In the genomic region with DNA sequence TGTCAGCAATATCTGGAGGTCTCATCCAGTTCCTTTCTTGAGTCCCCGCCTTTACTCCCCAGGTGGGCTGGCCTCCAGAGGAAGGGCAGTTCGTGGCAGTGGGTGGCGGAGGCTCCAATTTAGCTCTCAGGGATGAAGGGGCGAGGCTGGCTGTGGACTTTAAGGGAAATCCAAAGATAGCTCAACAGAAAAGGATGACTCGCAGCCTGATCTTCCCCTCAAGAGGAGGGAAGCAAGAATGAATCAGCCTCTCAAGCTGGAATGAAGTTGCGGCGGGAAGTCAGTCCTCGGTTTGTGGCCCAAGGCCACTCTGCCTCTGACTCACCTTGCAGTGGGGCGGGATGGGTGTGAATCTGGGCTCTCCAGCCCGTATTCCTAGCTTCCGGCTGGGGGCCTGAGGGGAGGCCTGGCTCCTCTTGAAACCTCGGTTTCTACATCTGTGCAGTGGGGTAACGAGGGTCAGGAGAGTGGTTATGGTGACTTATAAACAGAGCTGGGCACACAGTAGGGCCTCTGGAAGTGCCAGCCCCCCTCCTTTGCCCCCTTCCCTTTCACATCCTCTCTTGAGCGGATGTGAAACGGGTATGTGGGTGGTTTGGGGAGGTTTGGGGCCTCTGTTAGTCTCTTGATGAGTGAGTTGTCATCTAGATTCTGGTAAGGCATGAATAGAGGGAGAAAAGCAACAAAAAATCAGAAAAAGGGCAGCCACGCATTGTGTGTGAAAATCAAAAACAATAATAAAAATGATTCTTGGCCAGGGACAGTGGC, we compare ENCODE assay signal across 1 cellular context.
TF ChIP-seq lines count a peak whose summit lies in the region.

No MANE protein-coding gene starts in this region.

TF ChIP-seq in GM12878, 131 proteins besides CTCF, POLR2A, EP300 and RAD21 (continued from another document and continues in another):
- TF ChIP-seq, protein P1, sequence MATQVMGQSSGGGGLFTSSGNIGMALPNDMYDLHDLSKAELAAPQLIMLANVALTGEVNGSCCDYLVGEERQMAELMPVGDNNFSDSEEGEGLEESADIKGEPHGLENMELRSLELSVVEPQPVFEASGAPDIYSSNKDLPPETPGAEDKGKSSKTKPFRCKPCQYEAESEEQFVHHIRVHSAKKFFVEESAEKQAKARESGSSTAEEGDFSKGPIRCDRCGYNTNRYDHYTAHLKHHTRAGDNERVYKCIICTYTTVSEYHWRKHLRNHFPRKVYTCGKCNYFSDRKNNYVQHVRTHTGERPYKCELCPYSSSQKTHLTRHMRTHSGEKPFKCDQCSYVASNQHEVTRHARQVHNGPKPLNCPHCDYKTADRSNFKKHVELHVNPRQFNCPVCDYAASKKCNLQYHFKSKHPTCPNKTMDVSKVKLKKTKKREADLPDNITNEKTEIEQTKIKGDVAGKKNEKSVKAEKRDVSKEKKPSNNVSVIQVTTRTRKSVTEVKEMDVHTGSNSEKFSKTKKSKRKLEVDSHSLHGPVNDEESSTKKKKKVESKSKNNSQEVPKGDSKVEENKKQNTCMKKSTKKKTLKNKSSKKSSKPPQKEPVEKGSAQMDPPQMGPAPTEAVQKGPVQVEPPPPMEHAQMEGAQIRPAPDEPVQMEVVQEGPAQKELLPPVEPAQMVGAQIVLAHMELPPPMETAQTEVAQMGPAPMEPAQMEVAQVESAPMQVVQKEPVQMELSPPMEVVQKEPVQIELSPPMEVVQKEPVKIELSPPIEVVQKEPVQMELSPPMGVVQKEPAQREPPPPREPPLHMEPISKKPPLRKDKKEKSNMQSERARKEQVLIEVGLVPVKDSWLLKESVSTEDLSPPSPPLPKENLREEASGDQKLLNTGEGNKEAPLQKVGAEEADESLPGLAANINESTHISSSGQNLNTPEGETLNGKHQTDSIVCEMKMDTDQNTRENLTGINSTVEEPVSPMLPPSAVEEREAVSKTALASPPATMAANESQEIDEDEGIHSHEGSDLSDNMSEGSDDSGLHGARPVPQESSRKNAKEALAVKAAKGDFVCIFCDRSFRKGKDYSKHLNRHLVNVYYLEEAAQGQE (IDR thresholded peaks at IDR 0.05; ENCODE audit: low read depth, low read length): no peak
- no peak for TF ChIP-seq GABPA (IDR thresholded peaks at IDR 0.05; ENCODE audit: low read depth)
- TF ChIP-seq KDM1A (IDR thresholded peaks at IDR 0.05; ENCODE audit: borderline replicate concordance): no peak
- TF ChIP-seq, protein P2, sequence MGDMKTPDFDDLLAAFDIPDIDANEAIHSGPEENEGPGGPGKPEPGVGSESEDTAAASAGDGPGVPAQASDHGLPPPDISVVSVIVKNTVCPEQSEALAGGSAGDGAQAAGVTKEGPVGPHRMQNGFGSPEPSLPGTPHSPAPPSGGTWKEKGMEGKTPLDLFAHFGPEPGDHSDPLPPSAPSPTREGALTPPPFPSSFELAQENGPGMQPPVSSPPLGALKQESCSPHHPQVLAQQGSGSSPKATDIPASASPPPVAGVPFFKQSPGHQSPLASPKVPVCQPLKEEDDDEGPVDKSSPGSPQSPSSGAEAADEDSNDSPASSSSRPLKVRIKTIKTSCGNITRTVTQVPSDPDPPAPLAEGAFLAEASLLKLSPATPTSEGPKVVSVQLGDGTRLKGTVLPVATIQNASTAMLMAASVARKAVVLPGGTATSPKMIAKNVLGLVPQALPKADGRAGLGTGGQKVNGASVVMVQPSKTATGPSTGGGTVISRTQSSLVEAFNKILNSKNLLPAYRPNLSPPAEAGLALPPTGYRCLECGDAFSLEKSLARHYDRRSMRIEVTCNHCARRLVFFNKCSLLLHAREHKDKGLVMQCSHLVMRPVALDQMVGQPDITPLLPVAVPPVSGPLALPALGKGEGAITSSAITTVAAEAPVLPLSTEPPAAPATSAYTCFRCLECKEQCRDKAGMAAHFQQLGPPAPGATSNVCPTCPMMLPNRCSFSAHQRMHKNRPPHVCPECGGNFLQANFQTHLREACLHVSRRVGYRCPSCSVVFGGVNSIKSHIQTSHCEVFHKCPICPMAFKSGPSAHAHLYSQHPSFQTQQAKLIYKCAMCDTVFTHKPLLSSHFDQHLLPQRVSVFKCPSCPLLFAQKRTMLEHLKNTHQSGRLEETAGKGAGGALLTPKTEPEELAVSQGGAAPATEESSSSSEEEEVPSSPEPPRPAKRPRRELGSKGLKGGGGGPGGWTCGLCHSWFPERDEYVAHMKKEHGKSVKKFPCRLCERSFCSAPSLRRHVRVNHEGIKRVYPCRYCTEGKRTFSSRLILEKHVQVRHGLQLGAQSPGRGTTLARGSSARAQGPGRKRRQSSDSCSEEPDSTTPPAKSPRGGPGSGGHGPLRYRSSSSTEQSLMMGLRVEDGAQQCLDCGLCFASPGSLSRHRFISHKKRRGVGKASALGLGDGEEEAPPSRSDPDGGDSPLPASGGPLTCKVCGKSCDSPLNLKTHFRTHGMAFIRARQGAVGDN (IDR thresholded peaks at IDR 0.05): peak; percentile 86
- no peak for TF ChIP-seq NFYA (IDR thresholded peaks at IDR 0.05; ENCODE audit: borderline replicate concordance, low read depth, low read length)
- 0 out of 2 replicates have a peak, but pooled peaks have one; percentile 42 for TF ChIP-seq ZNF384 (IDR thresholded peaks at IDR 0.05; ENCODE audit: borderline replicate concordance, low read depth, low read length)
- TF ChIP-seq POU2F2 (IDR thresholded peaks at IDR 0.05; ENCODE audit: borderline replicate concordance, low read depth, low read length): peak; percentile 89
- no peak for TF ChIP-seq ZZZ3 (IDR thresholded peaks at IDR 0.05; ENCODE audit: control insufficient read depth, insufficient read length, low read depth)
- TF ChIP-seq SIX5 (IDR thresholded peaks at IDR 0.05; ENCODE audit: low read depth, low read length, severe bottlenecking): no peak
- no peak for TF ChIP-seq SUPT20H (IDR thresholded peaks at IDR 0.05; ENCODE audit: borderline replicate concordance, control insufficient read depth, low read depth, low read length)
- no peak for TF ChIP-seq HDGF (IDR thresholded peaks at IDR 0.05)
- TF ChIP-seq, protein P3, sequence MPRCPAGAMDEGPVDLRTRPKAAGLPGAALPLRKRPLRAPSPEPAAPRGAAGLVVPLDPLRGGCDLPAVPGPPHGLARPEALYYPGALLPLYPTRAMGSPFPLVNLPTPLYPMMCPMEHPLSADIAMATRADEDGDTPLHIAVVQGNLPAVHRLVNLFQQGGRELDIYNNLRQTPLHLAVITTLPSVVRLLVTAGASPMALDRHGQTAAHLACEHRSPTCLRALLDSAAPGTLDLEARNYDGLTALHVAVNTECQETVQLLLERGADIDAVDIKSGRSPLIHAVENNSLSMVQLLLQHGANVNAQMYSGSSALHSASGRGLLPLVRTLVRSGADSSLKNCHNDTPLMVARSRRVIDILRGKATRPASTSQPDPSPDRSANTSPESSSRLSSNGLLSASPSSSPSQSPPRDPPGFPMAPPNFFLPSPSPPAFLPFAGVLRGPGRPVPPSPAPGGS (IDR thresholded peaks at IDR 0.05; ENCODE audit: borderline replicate concordance, insufficient read depth, low read depth, low read length, poor library complexity, severe bottlenecking): peak; percentile 96
- peak; percentile 95 for TF ChIP-seq TCF3 (IDR thresholded peaks at IDR 0.05; ENCODE audit: borderline replicate concordance, insufficient read depth, low read depth, low read length)
- TF ChIP-seq RFX5 (IDR thresholded peaks at IDR 0.05; ENCODE audit: low read depth, low read length): no peak
- TF ChIP-seq ZNF24 (IDR thresholded peaks at IDR 0.05): peak; percentile 94
- peak; percentile 89 for TF ChIP-seq TCF12 (IDR thresholded peaks at IDR 0.05; ENCODE audit: low read depth, low read length)
- peak; percentile 100 for TF ChIP-seq IKZF1 (conservative IDR thresholded peaks at IDR 0.05)
- TF ChIP-seq, protein P4, sequence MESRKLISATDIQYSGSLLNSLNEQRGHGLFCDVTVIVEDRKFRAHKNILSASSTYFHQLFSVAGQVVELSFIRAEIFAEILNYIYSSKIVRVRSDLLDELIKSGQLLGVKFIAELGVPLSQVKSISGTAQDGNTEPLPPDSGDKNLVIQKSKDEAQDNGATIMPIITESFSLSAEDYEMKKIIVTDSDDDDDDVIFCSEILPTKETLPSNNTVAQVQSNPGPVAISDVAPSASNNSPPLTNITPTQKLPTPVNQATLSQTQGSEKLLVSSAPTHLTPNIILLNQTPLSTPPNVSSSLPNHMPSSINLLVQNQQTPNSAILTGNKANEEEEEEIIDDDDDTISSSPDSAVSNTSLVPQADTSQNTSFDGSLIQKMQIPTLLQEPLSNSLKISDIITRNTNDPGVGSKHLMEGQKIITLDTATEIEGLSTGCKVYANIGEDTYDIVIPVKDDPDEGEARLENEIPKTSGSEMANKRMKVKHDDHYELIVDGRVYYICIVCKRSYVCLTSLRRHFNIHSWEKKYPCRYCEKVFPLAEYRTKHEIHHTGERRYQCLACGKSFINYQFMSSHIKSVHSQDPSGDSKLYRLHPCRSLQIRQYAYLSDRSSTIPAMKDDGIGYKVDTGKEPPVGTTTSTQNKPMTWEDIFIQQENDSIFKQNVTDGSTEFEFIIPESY (IDR thresholded peaks at IDR 0.05): peak; percentile 60; the same call in 1 of the 2 replicates
- no peak for TF ChIP-seq HDAC6 (IDR thresholded peaks at IDR 0.05; ENCODE audit: unreplicated experiment)
- peak; percentile 94 for TF ChIP-seq MTA3 (IDR thresholded peaks at IDR 0.05; ENCODE audit: borderline replicate concordance, low read length)
- TF ChIP-seq ZNF622 (IDR thresholded peaks at IDR 0.05): no peak
- TF ChIP-seq NRF1 (conservative IDR thresholded peaks at IDR 0.05; ENCODE audit: low read depth, low read length): no peak
- peak; percentile 38; the same call in 1 of the 2 replicates for TF ChIP-seq CBX5 (IDR thresholded peaks at IDR 0.05; ENCODE audit: low read depth)
- no peak for TF ChIP-seq SREBF1 (IDR thresholded peaks at IDR 0.05; ENCODE audit: low read length)
- TF ChIP-seq, protein P5, sequence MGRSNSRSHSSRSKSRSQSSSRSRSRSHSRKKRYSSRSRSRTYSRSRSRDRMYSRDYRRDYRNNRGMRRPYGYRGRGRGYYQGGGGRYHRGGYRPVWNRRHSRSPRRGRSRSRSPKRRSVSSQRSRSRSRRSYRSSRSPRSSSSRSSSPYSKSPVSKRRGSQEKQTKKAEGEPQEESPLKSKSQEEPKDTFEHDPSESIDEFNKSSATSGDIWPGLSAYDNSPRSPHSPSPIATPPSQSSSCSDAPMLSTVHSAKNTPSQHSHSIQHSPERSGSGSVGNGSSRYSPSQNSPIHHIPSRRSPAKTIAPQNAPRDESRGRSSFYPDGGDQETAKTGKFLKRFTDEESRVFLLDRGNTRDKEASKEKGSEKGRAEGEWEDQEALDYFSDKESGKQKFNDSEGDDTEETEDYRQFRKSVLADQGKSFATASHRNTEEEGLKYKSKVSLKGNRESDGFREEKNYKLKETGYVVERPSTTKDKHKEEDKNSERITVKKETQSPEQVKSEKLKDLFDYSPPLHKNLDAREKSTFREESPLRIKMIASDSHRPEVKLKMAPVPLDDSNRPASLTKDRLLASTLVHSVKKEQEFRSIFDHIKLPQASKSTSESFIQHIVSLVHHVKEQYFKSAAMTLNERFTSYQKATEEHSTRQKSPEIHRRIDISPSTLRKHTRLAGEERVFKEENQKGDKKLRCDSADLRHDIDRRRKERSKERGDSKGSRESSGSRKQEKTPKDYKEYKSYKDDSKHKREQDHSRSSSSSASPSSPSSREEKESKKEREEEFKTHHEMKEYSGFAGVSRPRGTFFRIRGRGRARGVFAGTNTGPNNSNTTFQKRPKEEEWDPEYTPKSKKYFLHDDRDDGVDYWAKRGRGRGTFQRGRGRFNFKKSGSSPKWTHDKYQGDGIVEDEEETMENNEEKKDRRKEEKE (IDR thresholded peaks at IDR 0.05): no peak
- TF ChIP-seq, protein P6, sequence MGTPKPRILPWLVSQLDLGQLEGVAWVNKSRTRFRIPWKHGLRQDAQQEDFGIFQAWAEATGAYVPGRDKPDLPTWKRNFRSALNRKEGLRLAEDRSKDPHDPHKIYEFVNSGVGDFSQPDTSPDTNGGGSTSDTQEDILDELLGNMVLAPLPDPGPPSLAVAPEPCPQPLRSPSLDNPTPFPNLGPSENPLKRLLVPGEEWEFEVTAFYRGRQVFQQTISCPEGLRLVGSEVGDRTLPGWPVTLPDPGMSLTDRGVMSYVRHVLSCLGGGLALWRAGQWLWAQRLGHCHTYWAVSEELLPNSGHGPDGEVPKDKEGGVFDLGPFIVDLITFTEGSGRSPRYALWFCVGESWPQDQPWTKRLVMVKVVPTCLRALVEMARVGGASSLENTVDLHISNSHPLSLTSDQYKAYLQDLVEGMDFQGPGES (IDR thresholded peaks at IDR 0.05): no peak
- peak; percentile 100 for TF ChIP-seq WRNIP1 (IDR thresholded peaks at IDR 0.05; ENCODE audit: borderline replicate concordance, low read depth, low read length)
- TF ChIP-seq SMC3 (IDR thresholded peaks at IDR 0.05; ENCODE audit: borderline replicate concordance, low read length): no peak; the same call in 1 of the 2 replicates
- TF ChIP-seq NR2F1 (conservative IDR thresholded peaks at IDR 0.05): peak; percentile 98
- TF ChIP-seq SMARCA5 (IDR thresholded peaks at IDR 0.05): peak; percentile 93; the same call in 1 of the 2 replicates
- TF ChIP-seq, protein P7, sequence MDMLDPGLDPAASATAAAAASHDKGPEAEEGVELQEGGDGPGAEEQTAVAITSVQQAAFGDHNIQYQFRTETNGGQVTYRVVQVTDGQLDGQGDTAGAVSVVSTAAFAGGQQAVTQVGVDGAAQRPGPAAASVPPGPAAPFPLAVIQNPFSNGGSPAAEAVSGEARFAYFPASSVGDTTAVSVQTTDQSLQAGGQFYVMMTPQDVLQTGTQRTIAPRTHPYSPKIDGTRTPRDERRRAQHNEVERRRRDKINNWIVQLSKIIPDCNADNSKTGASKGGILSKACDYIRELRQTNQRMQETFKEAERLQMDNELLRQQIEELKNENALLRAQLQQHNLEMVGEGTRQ (IDR thresholded peaks at IDR 0.05; ENCODE audit: borderline replicate concordance, low read depth, low read length): no peak
- TF ChIP-seq, protein P8, sequence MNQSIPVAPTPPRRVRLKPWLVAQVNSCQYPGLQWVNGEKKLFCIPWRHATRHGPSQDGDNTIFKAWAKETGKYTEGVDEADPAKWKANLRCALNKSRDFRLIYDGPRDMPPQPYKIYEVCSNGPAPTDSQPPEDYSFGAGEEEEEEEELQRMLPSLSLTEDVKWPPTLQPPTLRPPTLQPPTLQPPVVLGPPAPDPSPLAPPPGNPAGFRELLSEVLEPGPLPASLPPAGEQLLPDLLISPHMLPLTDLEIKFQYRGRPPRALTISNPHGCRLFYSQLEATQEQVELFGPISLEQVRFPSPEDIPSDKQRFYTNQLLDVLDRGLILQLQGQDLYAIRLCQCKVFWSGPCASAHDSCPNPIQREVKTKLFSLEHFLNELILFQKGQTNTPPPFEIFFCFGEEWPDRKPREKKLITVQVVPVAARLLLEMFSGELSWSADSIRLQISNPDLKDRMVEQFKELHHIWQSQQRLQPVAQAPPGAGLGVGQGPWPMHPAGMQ (IDR thresholded peaks at IDR 0.05; ENCODE audit: borderline replicate concordance): peak; percentile 38; the same call in 1 of the 2 replicates
- TF ChIP-seq, protein P9, sequence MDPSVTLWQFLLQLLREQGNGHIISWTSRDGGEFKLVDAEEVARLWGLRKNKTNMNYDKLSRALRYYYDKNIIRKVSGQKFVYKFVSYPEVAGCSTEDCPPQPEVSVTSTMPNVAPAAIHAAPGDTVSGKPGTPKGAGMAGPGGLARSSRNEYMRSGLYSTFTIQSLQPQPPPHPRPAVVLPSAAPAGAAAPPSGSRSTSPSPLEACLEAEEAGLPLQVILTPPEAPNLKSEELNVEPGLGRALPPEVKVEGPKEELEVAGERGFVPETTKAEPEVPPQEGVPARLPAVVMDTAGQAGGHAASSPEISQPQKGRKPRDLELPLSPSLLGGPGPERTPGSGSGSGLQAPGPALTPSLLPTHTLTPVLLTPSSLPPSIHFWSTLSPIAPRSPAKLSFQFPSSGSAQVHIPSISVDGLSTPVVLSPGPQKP (IDR thresholded peaks at IDR 0.05; ENCODE audit: low read depth, low read length): 0 out of 2 replicates have a peak, but pooled peaks have one; percentile 60
- TF ChIP-seq NFXL1 (IDR thresholded peaks at IDR 0.05; ENCODE audit: borderline replicate concordance): no peak
